ENCODE assay signal across 10 cellular contexts in genomic region chr20:20130399-20130798, GRCh38.
DNase-seq lines count a peak whose midpoint lies in the region; ATAC-seq and TF ChIP-seq lines count a peak whose summit lies in the region.
"Had no signal": no experiment of that assay in that cellular context is flagged by ENCODE, and none has a peak within 500 bp of the region (broad histone marks: within the 10 kb centered on the region; RNA-seq: fewer than 3 reads in every experiment).

No MANE protein-coding gene starts in this region.

- no peaks in the 10 kb centered on the region for H3K4me1 ChIP-seq in liver (ENCODE audit: control insufficient read depth in 4 of 4, insufficient read depth in 4 of 4, low read length in 3 of 4)
- H3K4me1 ChIP-seq: upper lobe of left lung had no signal

- H3K9ac ChIP-seq in liver (ENCODE audit: low read depth in 1 of 2, low read length in 2 of 2), result no peak overlapping the region

- H3K27ac ChIP-seq in liver (ENCODE audit: low read depth in 1 of 2, low read length in 2 of 2), result no peak overlapping the region
- H3K27ac ChIP-seq: upper lobe of left lung had no signal

- no peak overlapping the region for H3K4me3 ChIP-seq in GM12864 (ENCODE audit: low read depth, low read length)
- H3K4me3 ChIP-seq in liver (ENCODE audit: low read depth in 1 of 3, low read length in 3 of 3), result no peak overlapping the region
- no peak overlapping the region for H3K4me3 ChIP-seq in MG63
- H3K4me3 ChIP-seq: upper lobe of left lung had no signal

- H3K9me3 ChIP-seq in liver (ENCODE audit: control insufficient read depth in 4 of 4, low read length in 3 of 4), result peaks cover 2 to 8% (median 3%) of the 10 kb centered on the region in 4 donors
- H3K9me3 ChIP-seq in MG63, result no peaks in the 10 kb centered on the region

- no peaks in the 10 kb centered on the region for H3K27me3 ChIP-seq in liver (ENCODE audit: control insufficient read depth in 4 of 4, insufficient read depth in 4 of 4, low read length in 3 of 4)
- H3K27me3 ChIP-seq in MG63, result no peaks in the 10 kb centered on the region
- H3K27me3 ChIP-seq: upper lobe of left lung had no signal

- TF ChIP-seq RAD21 in liver (IDR thresholded peaks at IDR 0.05), result peak; percentile 43 to 68

- no peaks in the 10 kb centered on the region for H3K36me3 ChIP-seq in liver (ENCODE audit: control insufficient read depth in 4 of 4, insufficient read depth in 3 of 4, low read depth in 1 of 4, low read length in 3 of 4)
- H3K36me3 ChIP-seq in MG63, result no peaks in the 10 kb centered on the region
- H3K36me3 ChIP-seq: upper lobe of left lung had no signal

- no peak for ATAC-seq in GM18858 (IDR thresholded peaks at IDR 0.05; ENCODE audit: unreplicated experiment)

- TF ChIP-seq CTCF in GM12864 (IDR thresholded peaks at IDR 0.05; ENCODE audit: low read depth, low read length, missing control alignments) (peak; percentile 49), liver (IDR thresholded peaks at IDR 0.05; ENCODE audit: low read depth, low read length, missing input control) (peak; percentile 12)

- no peak for DNase-seq in GM12864 (ENCODE audit: low read depth)
- peak; percentile 15 for DNase-seq in NCI-H1092 (lab: John Stamatoyannopoulos, UW)
- peak; percentile 77 to 84 for DNase-seq in SHP77 (lab: John Stamatoyannopoulos, UW)
- no peak for DNase-seq in nucleus accumbens (lab: John Stamatoyannopoulos, UW)
- no peak for DNase-seq in MG63
- DNase-seq in 8988T, result no peak
- DNase-seq: activated CD8-positive, alpha-beta memory T cell treated with anti-CD3 and anti-CD28 coated beads, Interleukin-2, amount 50 U/mL, for 4 hours; upper lobe of left lung had no signal

TF ChIP-seq in liver, 16 proteins besides CTCF, POLR2A, EP300 and RAD21:
- TF ChIP-seq SP1 (IDR thresholded peaks at IDR 0.05) (no peak), FOXA2 (IDR thresholded peaks at IDR 0.05) (no peak), MAX (IDR thresholded peaks at IDR 0.05) (no peak), JUND (IDR thresholded peaks at IDR 0.05) (no peak), YY1 (IDR thresholded peaks at IDR 0.05) (no peak), EGR1 (IDR thresholded peaks at IDR 0.05; ENCODE audit: low read depth in 2 of 2) (no peak), REST (IDR thresholded peaks at IDR 0.05) (no peak), RXRA (IDR thresholded peaks at IDR 0.05) (no peak), TAF1 (conservative IDR thresholded peaks at IDR 0.05) (no peak), GABPA (IDR thresholded peaks at IDR 0.05 in 1 of 2, conservative IDR thresholded peaks at IDR 0.05 in 1 of 2) (no peak), ZBTB33 (IDR thresholded peaks at IDR 0.05) (no peak), ATF3 (IDR thresholded peaks at IDR 0.05) (no peak), NR2F2 (IDR thresholded peaks at IDR 0.05) (no peak), FOXA1 (IDR thresholded peaks at IDR 0.05) (no peak), HNF4G (IDR thresholded peaks at IDR 0.05) (no peak), HNF4A (conservative IDR thresholded peaks at IDR 0.05) (no peak)

Comparison
In these comparisons a context has a peak if more than half of its experiments do, and no peak if none do; other contexts are left out.
1. DNase-seq: peak in NCI-H1092 (single experiment) and SHP77 (2 of 2); none in GM12864 (single experiment), nucleus accumbens (0 of 56), MG63 (single experiment) and 8988T (single experiment).